In genomic region chr1:202805886-202806511, GRCh38 we compare ENCODE assay signal across 8 cellular contexts. TPM values are rescaled to one million over a fixed set of nuclear protein-coding genes. Genes with fewer than 3 reads are reported as not detected.
A peak's percentile ranks its signal among the peaks of the same experiment; 100 is the strongest.
DNase-seq lines count a peak whose midpoint lies in the region; ATAC-seq and TF ChIP-seq lines count a peak whose summit lies in the region.

No MANE protein-coding gene starts in this region.

- H3K9me3 Mint-ChIP-seq in natural killer cell treated with Interleukin-12 subunit alpha and Interleukin-12 subunit beta and Interleukin-15 and Interleukin-18, amount 100 ng/mL, for 72 hours: no peaks in the 10 kb centered on the region

- peak; percentile 12 to 41 for ATAC-seq in natural killer cell treated with Interleukin-12 subunit alpha and Interleukin-12 subunit beta and Interleukin-15 and Interleukin-18, amount 100 ng/mL, for 72 hours

- intact Hi-C loops in dorsolateral prefrontal cortex (cut with DNase I): loop anchor here (5.0 to 10.0 kb wide), 3 partner anchors 56 to 199 kb away; partner anchors contain the start of gene TMEM183A (in 1 of the 2)

- peak overlapping the region; percentile 26 to 99 (median 94) for H3K4me3 ChIP-seq in dorsolateral prefrontal cortex

- peaks cover 43 to 48% of the 10 kb centered on the region in 2 donors for H3K4me1 Mint-ChIP-seq in natural killer cell treated with Interleukin-12 subunit alpha and Interleukin-12 subunit beta and Interleukin-15 and Interleukin-18, amount 100 ng/mL, for 72 hours (ENCODE audit: low read depth in 2 of 2)

- no peaks in the 10 kb centered on the region for H3K27me3 Mint-ChIP-seq in natural killer cell treated with Interleukin-12 subunit alpha and Interleukin-12 subunit beta and Interleukin-15 and Interleukin-18, amount 100 ng/mL, for 72 hours

- H3K27ac ChIP-seq in dorsolateral prefrontal cortex: peak overlapping the region in 13 of 59 donors; percentile 8 to 92 (median 86)

- peak overlapping the region; percentile 89 to 97 for H3K27ac Mint-ChIP-seq in natural killer cell treated with Interleukin-12 subunit alpha and Interleukin-12 subunit beta and Interleukin-15 and Interleukin-18, amount 100 ng/mL, for 72 hours

- no peaks in the 10 kb centered on the region for H3K36me3 Mint-ChIP-seq in natural killer cell treated with Interleukin-12 subunit alpha and Interleukin-12 subunit beta and Interleukin-15 and Interleukin-18, amount 100 ng/mL, for 72 hours

- H3K4me3 Mint-ChIP-seq in natural killer cell treated with Interleukin-12 subunit alpha and Interleukin-12 subunit beta and Interleukin-15 and Interleukin-18, amount 100 ng/mL, for 72 hours: peak overlapping the region; percentile 89

- H3K27me3 ChIP-seq in dorsolateral prefrontal cortex: no peaks in the 10 kb centered on the region

- no peak for TF ChIP-seq CTCF in GM20000 (IDR thresholded peaks at IDR 0.05; ENCODE audit: extremely low read depth, missing control alignments)
- TF ChIP-seq CTCF in dorsolateral prefrontal cortex (IDR thresholded peaks at IDR 0.05 in 54 of 56, conservative IDR thresholded peaks at IDR 0.05 in 2 of 56; ENCODE audit: low read depth in 1 of 56, partially characterized antibody in 56 of 56): no peak

- DNase-seq in GM20000 (ENCODE audit: low spot score): peak; percentile 44
- peak; percentile 60 for DNase-seq in RKO (ENCODE audit: low spot score)
- DNase-seq in dorsolateral prefrontal cortex: no peak
- no peak for DNase-seq in natural killer cell treated with Interleukin-12 subunit alpha and Interleukin-12 subunit beta and Interleukin-15 and Interleukin-18, amount 100 ng/mL, for 72 hours (ENCODE audit: low spot score)
- no peak for DNase-seq in middle frontal gyrus (ENCODE audit: extremely low spot score, low spot score)
- DNase-seq in DMS53 (lab: John Stamatoyannopoulos, UW): no peak
- no peak for DNase-seq in NCI-H2107 (lab: John Stamatoyannopoulos, UW)
- no peak for DNase-seq in SW480 (ENCODE audit: low spot score)

RNA-seq across cellular contexts. Expression of gene KDM5B, which starts 2.2 kb away (rescaled TPM):
- 100 to 1,000 TPM in 1 of 120 experiments, 10 to 100 TPM in 119; 44.3 to 113 (median 69.3) TPM for total RNA-seq in dorsolateral prefrontal cortex
- 100 to 1,000 TPM in 1 of 2 donors, 10 to 100 TPM in 1; 92.2 to 150 TPM for total RNA-seq in natural killer cell treated with Interleukin-12 subunit alpha and Interleukin-12 subunit beta and Interleukin-15 and Interleukin-18, amount 100 ng/mL, for 72 hours

RNA-seq across cellular contexts. Expression of gene PCAT6, which starts 4.8 kb away (rescaled TPM):
- 10 to 100 TPM in 1 of 120 experiments, 1 to 10 TPM in 110, under 1 TPM in 2, not detected in 7; 0.81 to 10.0 (median 2.3) TPM for total RNA-seq in dorsolateral prefrontal cortex
- 1 to 10 TPM; 1.0 to 1.4 TPM for total RNA-seq in natural killer cell treated with Interleukin-12 subunit alpha and Interleukin-12 subunit beta and Interleukin-15 and Interleukin-18, amount 100 ng/mL, for 72 hours

Comparison
In these comparisons a context has a peak if more than half of its experiments do, and no peak if none do; other contexts are left out.
1. DNase-seq: peak in GM20000 (single experiment) and RKO (single experiment); none in dorsolateral prefrontal cortex (0 of 10), natural killer cell treated with Interleukin-12 subunit alpha and Interleukin-12 subunit beta and Interleukin-15 and Interleukin-18, amount 100 ng/mL, for 72 hours (single experiment), middle frontal gyrus (single experiment), DMS53 (single experiment), NCI-H2107 (single experiment) and SW480 (single experiment).